Comparison of ENCODE assay signal across 8 cellular contexts in genomic region chr1:25619101-25619890, GRCh38. TPM values are rescaled to one million over a fixed set of nuclear protein-coding genes. Genes with fewer than 3 reads are reported as not detected.
DNase-seq lines count a peak whose midpoint lies in the region; ATAC-seq and TF ChIP-seq lines count a peak whose summit lies in the region.

No MANE protein-coding gene starts in this region.

- peaks cover 20% of the 10 kb centered on the region for H3K27me3 ChIP-seq in Panc1 (ENCODE audit: control insufficient read depth, insufficient read depth, low read length)
- no peaks in the 10 kb centered on the region for H3K27me3 ChIP-seq in gastrocnemius medialis

- DNase-seq in GM13976 (ENCODE audit: low spot score) (no peak), Panc1 (ENCODE audit: low read depth, low spot score) (no peak), amygdala (lab: John Stamatoyannopoulos, UW) (peak in 38 of 56 donors; percentile 13 to 79 (median 43)), hippocampal formation (lab: John Stamatoyannopoulos, UW) (peak; percentile 48 to 54), gastrocnemius medialis (no peak), GM19238 (ENCODE audit: insufficient read length, low spot score) (no peak)

- BruUV-seq in Panc1 (replicated peaks; lab: Mats Ljungman, UMichigan) = no TSS peak

- H3K9me3 ChIP-seq in Panc1 (ENCODE audit: control insufficient read depth, insufficient read depth, low read depth, low read length) (no peaks in the 10 kb centered on the region), gastrocnemius medialis (no peaks in the 10 kb centered on the region)

- POLR2A ChIA-PET in Panc1 (lab: Charles Lee) = no interaction called here

- H3K27ac ChIP-seq in 22Rv1 (no peak overlapping the region), Panc1 (ENCODE audit: low read length) (no peak overlapping the region), gastrocnemius medialis (no peak overlapping the region)

- CTCF ChIA-PET in Panc1 (lab: Charles Lee) = interaction anchor here (1.0 kb wide), 1 partner anchor 18 kb away, joined by 3 read pairs; no protein-coding TSS in a partner anchor

- in situ Hi-C loops in GM13976 (cut with MboI; ENCODE audit: low sequenced_read_pairs, unreplicated experiment) = no loop called here
- in situ Hi-C loops in Panc1 (cut with HindIII; ENCODE audit: low pct_unique_long_range_greater_than_20kb, low sequenced_read_pairs) = no loop called here
- in situ Hi-C loops in gastrocnemius medialis (cut with MboI; ENCODE audit: low sequenced_read_pairs in 4 of 4) = loop anchor here in 1 of 4 donors (25.0 kb wide), 1 partner anchor 118 kb away; no protein-coding TSS in a partner anchor

- H3K4me3 ChIP-seq in Panc1 (ENCODE audit: low read depth in 2 of 2, low read length in 2 of 2) (no peak overlapping the region), gastrocnemius medialis (peak overlapping the region in 1 of 4 donors; percentile 68)

- H3K4me1 ChIP-seq in Panc1 (ENCODE audit: control insufficient read depth, insufficient read depth, low read length) (peaks cover 4% of the 10 kb centered on the region), gastrocnemius medialis (peaks cover 20 to 32% of the 10 kb centered on the region in 2 donors)

- intact Hi-C loops in Panc1 (cut with micrococcal nuclease; ENCODE audit: unreplicated experiment) (no loop called here), gastrocnemius medialis (cut with DNase I; ENCODE audit: low total_unique reads) (loop anchor here (2.0 kb wide), 1 partner anchor 14 kb away; no protein-coding TSS in a partner anchor)

- TF ChIP-seq CTCF in 22Rv1 (IDR thresholded peaks at IDR 0.05) = peak; percentile 77
- TF ChIP-seq CTCF in GM13976 (IDR thresholded peaks at IDR 0.05; ENCODE audit: borderline replicate concordance, control extremely low read depth, extremely low read depth, insufficient read depth, missing control alignments) = peak; percentile 37
- TF ChIP-seq CTCF in Panc1 (IDR thresholded peaks at IDR 0.05) = peak; percentile 76
- TF ChIP-seq CTCF in gastrocnemius medialis (IDR thresholded peaks at IDR 0.05 in 4 of 5, conservative IDR thresholded peaks at IDR 0.05 in 1 of 5) = peak; percentile 59 to 82 (median 73)

- ATAC-seq in Panc1 (no peak), gastrocnemius medialis (no peak), GM21786 (IDR thresholded peaks at IDR 0.05; ENCODE audit: unreplicated experiment) (no peak)

- H3K36me3 ChIP-seq in Panc1 (ENCODE audit: control insufficient read depth, insufficient read depth, low read length) = no peaks in the 10 kb centered on the region
- H3K36me3 ChIP-seq in gastrocnemius medialis = no peaks in the 10 kb centered on the region

- TF ChIP-seq POLR2A in gastrocnemius medialis (IDR thresholded peaks at IDR 0.05) = no peak

RNA-seq across cellular contexts. Expression of gene MAN1C1, which starts 2.7 kb away (rescaled TPM):
- total RNA-seq in Panc1 (2021; ENCODE audit: unreplicated experiment) (1.5 TPM), gastrocnemius medialis (1 to 10 TPM; 2.0 to 4.4 (median 2.5) TPM)
- polyA plus RNA-seq in Panc1 (2012; ENCODE audit: insufficient read length) = 1.8 TPM

Comparison
In these comparisons a context has a peak if more than half of its experiments do, and no peak if none do; other contexts are left out.
1. DNase-seq: peak in amygdala (38 of 56) and hippocampal formation (2 of 2); none in GM13976 (single experiment), Panc1 (single experiment), gastrocnemius medialis (0 of 2) and GM19238 (single experiment).
2. Peak in every context shown above with its lines, with median percentiles within 50 percentile points of each other: CTCF ChIP-seq.